ENCODE assay signal across 1 cellular context in genomic region chr4:20028694-20029093, GRCh38.
TF ChIP-seq lines count a peak whose summit lies in the region.

No MANE protein-coding gene starts in this region.

TF ChIP-seq in IMR-90, 13 proteins besides CTCF, POLR2A, EP300 and RAD21:
- no peak for TF ChIP-seq ELK1 (IDR thresholded peaks at IDR 0.05; ENCODE audit: borderline replicate concordance, low read depth, low read length)
- TF ChIP-seq CHD1 (IDR thresholded peaks at IDR 0.05; ENCODE audit: low read depth, low read length), result no peak
